Comparison of ENCODE assay signal across 23 cellular contexts in genomic region chr10:97366572-97366971, GRCh38. TPM values are rescaled to one million over a fixed set of nuclear protein-coding genes. Genes with fewer than 3 reads are reported as not detected.
DNase-seq lines count a peak whose midpoint lies in the region; ATAC-seq lines count a peak whose summit lies in the region.
"Had no signal": no experiment of that assay in that cellular context is flagged by ENCODE, and none has a peak within 500 bp of the region (broad histone marks: within the 10 kb centered on the region; RNA-seq: fewer than 3 reads in every experiment).

No MANE protein-coding gene starts in this region.

- no peak for DNase-seq in caudate nucleus (lab: John Stamatoyannopoulos, UW)
- DNase-seq in substantia nigra (lab: John Stamatoyannopoulos, UW), result no peak
- no peak for DNase-seq in stimulated activated CD4-positive, alpha-beta T cell treated with anti-CD3 and anti-CD28 coated beads, Interleukin-4, amount 100 ng/mL, for 24 hours
- DNase-seq: activated CD4-positive, alpha-beta T cell treated with anti-CD3 and anti-CD28 coated beads for 4 hours; activated T-cell treated with anti-CD3 and anti-CD28 coated beads, Interleukin-2, amount 50 U/mL, for 48 hours; CD8-positive, alpha-beta T cell; effector CD8-positive, alpha-beta T cell; erythroblast; heart right ventricle; NCI-H1092; NCI-H187 treated with DMSO at 0.1 percent for 48 hours; NCI-H69; thyroid gland had no signal

- H3K4me1 Mint-ChIP-seq in IgD-negative memory B cell, result peaks cover 17 to 28% (median 20%) of the 10 kb centered on the region in 3 donors
- H3K4me1 Mint-ChIP-seq: activated naive CD4-positive, alpha-beta T cell treated with anti-CD3 and anti-CD28 coated beads, Interleukin-2, amount 50 U/mL, for 24 hours; nephron had no signal

- no peaks in the 10 kb centered on the region for H3K27me3 Mint-ChIP-seq in IgD-negative memory B cell
- H3K27me3 Mint-ChIP-seq: activated naive CD4-positive, alpha-beta T cell treated with anti-CD3 and anti-CD28 coated beads, Interleukin-2, amount 50 U/mL, for 24 hours had no signal

- peak overlapping the region; percentile 55 for H3K27ac ChIP-seq in caudate nucleus (ENCODE audit: low read depth, low read length)
- H3K27ac ChIP-seq in mucosa of rectum (ENCODE audit: low read depth in 2 of 2, low read length in 2 of 2), result peak overlapping the region; percentile 40 to 61
- peak overlapping the region; percentile 42 for H3K27ac ChIP-seq in substantia nigra (ENCODE audit: low read depth, low read length, poor library complexity, severe bottlenecking)
- H3K27ac ChIP-seq: SJSA1, thyroid gland had no signal

- H3K27me3 ChIP-seq in mucosa of rectum (ENCODE audit: control insufficient read depth in 2 of 2, insufficient read depth in 2 of 2, low read length in 2 of 2), result no peaks in the 10 kb centered on the region
- H3K27me3 ChIP-seq: heart right ventricle, SJSA1, thyroid gland had no signal

- ATAC-seq in GM21737 (IDR thresholded peaks at IDR 0.05; ENCODE audit: unreplicated experiment) (no peak), GM21367 (IDR thresholded peaks at IDR 0.05; ENCODE audit: unreplicated experiment) (no peak)
- ATAC-seq: CD8-positive, alpha-beta T cell; HCT116; left lobe of liver; stimulated activated effector memory CD8-positive, alpha-beta T cell treated with anti-CD3 and anti-CD28 coated beads, Interleukin-12 subunit alpha, Interleukin-12 subunit beta, amount 100 ng/mL, for 72 hours had no signal

- H3K9ac ChIP-seq in mucosa of rectum (ENCODE audit: low read depth in 1 of 2, low read length in 2 of 2), result no peak overlapping the region

- no peak overlapping the region for H3K4me3 Mint-ChIP-seq in IgD-negative memory B cell
- H3K4me3 Mint-ChIP-seq: activated naive CD4-positive, alpha-beta T cell treated with anti-CD3 and anti-CD28 coated beads, Interleukin-2, amount 50 U/mL, for 24 hours; CD8-positive, alpha-beta T cell; nephron; stimulated activated effector memory CD8-positive, alpha-beta T cell treated with anti-CD3 and anti-CD28 coated beads, Interleukin-12 subunit alpha, Interleukin-12 subunit beta, amount 100 ng/mL, for 72 hours had no signal

- peaks cover 9% of the 10 kb centered on the region for H3K36me3 Mint-ChIP-seq in IgD-negative memory B cell

- H3K27ac Mint-ChIP-seq in IgD-negative memory B cell, result peak overlapping the region; percentile 84 to 96 (median 93)
- H3K27ac Mint-ChIP-seq: CD8-positive, alpha-beta T cell; nephron; stimulated activated effector memory CD8-positive, alpha-beta T cell treated with anti-CD3 and anti-CD28 coated beads, Interleukin-12 subunit alpha, Interleukin-12 subunit beta, amount 100 ng/mL, for 72 hours had no signal

- peaks cover 0 to 2% of the 10 kb centered on the region in 2 donors for H3K4me1 ChIP-seq in mucosa of rectum (ENCODE audit: control insufficient read depth in 2 of 2, insufficient read depth in 2 of 2, low read length in 2 of 2)
- H3K4me1 ChIP-seq: SJSA1, thyroid gland had no signal

- H3K4me3 ChIP-seq in mucosa of rectum (ENCODE audit: low read length in 2 of 2), result no peak overlapping the region
- H3K4me3 ChIP-seq: heart right ventricle, SJSA1, thyroid gland had no signal

- peaks cover 21 to 40% of the 10 kb centered on the region in 2 donors for H3K36me3 ChIP-seq in mucosa of rectum (ENCODE audit: control insufficient read depth in 2 of 2, insufficient read depth in 2 of 2, low read length in 2 of 2)

- H3K9me3 Mint-ChIP-seq in IgD-negative memory B cell, result no peaks in the 10 kb centered on the region
- H3K9me3 Mint-ChIP-seq: activated naive CD4-positive, alpha-beta T cell treated with anti-CD3 and anti-CD28 coated beads, Interleukin-2, amount 50 U/mL, for 24 hours; CD8-positive, alpha-beta T cell; nephron; stimulated activated effector memory CD8-positive, alpha-beta T cell treated with anti-CD3 and anti-CD28 coated beads, Interleukin-12 subunit alpha, Interleukin-12 subunit beta, amount 100 ng/mL, for 72 hours had no signal

- H3K9me3 ChIP-seq in mucosa of rectum (ENCODE audit: control insufficient read depth in 2 of 2, low read length in 2 of 2), result no peaks in the 10 kb centered on the region
- H3K9me3 ChIP-seq: heart right ventricle, SJSA1, thyroid gland had no signal

RNA-seq across cellular contexts. Expression of gene FRAT2, which starts 32.0 kb away (rescaled TPM):
- 7.3 TPM for polyA plus RNA-seq in IgD-negative memory B cell

RNA-seq across cellular contexts. Expression of gene RRP12, which starts 34.6 kb away (rescaled TPM):
- 15.0 TPM for polyA plus RNA-seq in IgD-negative memory B cell

RNA-seq across cellular contexts. Expression of gene FRAT1, which starts 47.5 kb away (rescaled TPM):
- polyA plus RNA-seq in IgD-negative memory B cell, result 6.2 TPM

RNA-seq across cellular contexts. Expression of gene PGAM1, which starts 59.4 kb away (rescaled TPM):
- polyA plus RNA-seq in IgD-negative memory B cell, result 192 TPM
